ENCODE assay signal across 1 cellular context in genomic region chr11:134925432-134925831, GRCh38.
TF ChIP-seq lines count a peak whose summit lies in the region.

No MANE protein-coding gene starts in this region.

TF ChIP-seq in HepG2, 621 proteins besides CTCF, POLR2A, EP300 and RAD21:
- no peak for TF ChIP-seq HMGXB3 (CRISPR knock-in tag; IDR thresholded peaks at IDR 0.05; ENCODE audit: borderline replicate concordance)
- no peak for TF ChIP-seq ATF1 (CRISPR knock-in tag; IDR thresholded peaks at IDR 0.05)
- TF ChIP-seq PBX2 (CRISPR knock-in tag; IDR thresholded peaks at IDR 0.05): no peak
- no peak for TF ChIP-seq ZNF205 (CRISPR knock-in tag; IDR thresholded peaks at IDR 0.05)
- no peak for TF ChIP-seq KDM5B (CRISPR knock-in tag; IDR thresholded peaks at IDR 0.05; ENCODE audit: borderline replicate concordance)
- TF ChIP-seq TEAD2 (CRISPR knock-in tag; IDR thresholded peaks at IDR 0.05): no peak
TF ChIP-seq in HepG2: peak in this region for 0.
